In genomic region chr12:111412007-111412829, GRCh38 we compare ENCODE assay signal across 8 cellular contexts. TPM values are rescaled to one million over a fixed set of nuclear protein-coding genes. Genes with fewer than 3 reads are reported as not detected.
DNase-seq lines count a peak whose midpoint lies in the region; ATAC-seq and TF ChIP-seq lines count a peak whose summit lies in the region.

No MANE protein-coding gene starts in this region.

- no peaks in the 10 kb centered on the region for H3K27me3 Mint-ChIP-seq in T-helper 1 cell treated with Interleukin-12 subunit alpha and Interleukin-12 subunit beta and Interleukin-4 antibody, amounts not matched to agents 30 μg/mL and 1 μg/mL, for 36 hours (ENCODE audit: low read depth)
- no peaks in the 10 kb centered on the region for H3K27me3 Mint-ChIP-seq in activated B cell treated with CpG ODN at 0.5 μM for 24 hours
- H3K27me3 Mint-ChIP-seq in stimulated activated naive CD8-positive, alpha-beta T cell treated with anti-CD3 and anti-CD28 coated beads, Interleukin-15, amount 100 ng/mL, for 72 hours: no peaks in the 10 kb centered on the region

- peak; percentile 23 for ATAC-seq in activated B cell treated with CpG ODN at 0.5 μM for 24 hours (ENCODE audit: low read depth)
- peak; percentile 29 for ATAC-seq in left ventricle myocardium superior
- peak; percentile 12 for ATAC-seq in stimulated activated naive CD8-positive, alpha-beta T cell treated with anti-CD3 and anti-CD28 coated beads, Interleukin-15, amount 100 ng/mL, for 72 hours

- intact Hi-C loops in activated B cell treated with CpG ODN at 0.5 μM for 24 hours (cut with micrococcal nuclease) (loop anchor here (1.0 kb wide), 1 partner anchor 8 kb away; no protein-coding TSS in a partner anchor), left ventricle myocardium superior (cut with micrococcal nuclease) (no loop called here)

- peak overlapping the region; percentile 40 for H3K4me3 Mint-ChIP-seq in T-helper 1 cell treated with Interleukin-12 subunit alpha and Interleukin-12 subunit beta and Interleukin-4 antibody, amounts not matched to agents 30 μg/mL and 1 μg/mL, for 36 hours
- peak overlapping the region; percentile 75 for H3K4me3 Mint-ChIP-seq in activated B cell treated with CpG ODN at 0.5 μM for 24 hours
- H3K4me3 Mint-ChIP-seq in stimulated activated naive CD8-positive, alpha-beta T cell treated with anti-CD3 and anti-CD28 coated beads, Interleukin-15, amount 100 ng/mL, for 72 hours: peak overlapping the region; percentile 45 to 74

- H3K36me3 Mint-ChIP-seq in T-helper 1 cell treated with Interleukin-12 subunit alpha and Interleukin-12 subunit beta and Interleukin-4 antibody, amounts not matched to agents 30 μg/mL and 1 μg/mL, for 36 hours (ENCODE audit: low read depth): peaks cover 26% of the 10 kb centered on the region
- peaks cover 34% of the 10 kb centered on the region for H3K36me3 Mint-ChIP-seq in activated B cell treated with CpG ODN at 0.5 μM for 24 hours (ENCODE audit: low read depth)

- no peaks in the 10 kb centered on the region for H3K9me3 Mint-ChIP-seq in T-helper 1 cell treated with Interleukin-12 subunit alpha and Interleukin-12 subunit beta and Interleukin-4 antibody, amounts not matched to agents 30 μg/mL and 1 μg/mL, for 36 hours
- no peaks in the 10 kb centered on the region for H3K9me3 Mint-ChIP-seq in activated B cell treated with CpG ODN at 0.5 μM for 24 hours
- H3K9me3 Mint-ChIP-seq in stimulated activated naive CD8-positive, alpha-beta T cell treated with anti-CD3 and anti-CD28 coated beads, Interleukin-15, amount 100 ng/mL, for 72 hours: no peaks in the 10 kb centered on the region

- no peak for TF ChIP-seq CTCF in activated B cell treated with CpG ODN at 0.5 μM for 24 hours (IDR thresholded peaks at IDR 0.05)

- CTCF ChIA-PET in activated B cell treated with CpG ODN at 0.5 μM for 24 hours (lab: Charles Lee): interaction anchor here (1.2 to 3.5 kb wide), 5 partner anchors 9 to 42 kb away, joined by 3 to 28 read pairs (median 4); no protein-coding TSS in a partner anchor

- peaks cover 58% of the 10 kb centered on the region for H3K4me1 Mint-ChIP-seq in T-helper 1 cell treated with Interleukin-12 subunit alpha and Interleukin-12 subunit beta and Interleukin-4 antibody, amounts not matched to agents 30 μg/mL and 1 μg/mL, for 36 hours (ENCODE audit: low read depth)
- peaks cover 79% of the 10 kb centered on the region for H3K4me1 Mint-ChIP-seq in activated B cell treated with CpG ODN at 0.5 μM for 24 hours
- H3K4me1 Mint-ChIP-seq in stimulated activated naive CD8-positive, alpha-beta T cell treated with anti-CD3 and anti-CD28 coated beads, Interleukin-15, amount 100 ng/mL, for 72 hours: peaks cover 81% of the 10 kb centered on the region

- peak overlapping the region; percentile 78 for H3K27ac Mint-ChIP-seq in T-helper 1 cell treated with Interleukin-12 subunit alpha and Interleukin-12 subunit beta and Interleukin-4 antibody, amounts not matched to agents 30 μg/mL and 1 μg/mL, for 36 hours
- H3K27ac Mint-ChIP-seq in activated B cell treated with CpG ODN at 0.5 μM for 24 hours: peak overlapping the region; percentile 87
- H3K27ac Mint-ChIP-seq in stimulated activated naive CD8-positive, alpha-beta T cell treated with anti-CD3 and anti-CD28 coated beads, Interleukin-15, amount 100 ng/mL, for 72 hours: peak overlapping the region; percentile 59 to 87

- POLR2A ChIA-PET in activated B cell treated with CpG ODN at 0.5 μM for 24 hours (lab: Charles Lee): interaction anchor here (0.6 to 11.0 kb wide), 5 partner anchors 13 to 38 kb away, joined by 3 to 136 read pairs (median 7); no protein-coding TSS in a partner anchor

- no peak for DNase-seq in T-helper 1 cell
- no peak for DNase-seq in activated B cell treated with CpG ODN at 0.5 μM for 24 hours
- DNase-seq in left ventricle myocardium superior: peak; percentile 65
- no peak for DNase-seq in stimulated activated naive CD8-positive, alpha-beta T cell treated with anti-CD3 and anti-CD28 coated beads, Interleukin-15, amount 100 ng/mL, for 72 hours
- no peak for DNase-seq in SHP77 (lab: John Stamatoyannopoulos, UW)
- no peak for DNase-seq in islet precursor cell
- no peak for DNase-seq in NCI-H526 (lab: John Stamatoyannopoulos, UW)

RNA-seq across cellular contexts. Expression of gene SH2B3, which starts 6.5 kb away (rescaled TPM):
- 46.7 and 50.7 TPM in 2 replicates for total RNA-seq in activated B cell treated with CpG ODN at 0.5 μM for 24 hours
- total RNA-seq in left ventricle myocardium superior: 45.1 TPM

RNA-seq across cellular contexts. Expression of gene PHETA1, which starts 43.3 kb away (rescaled TPM):
- total RNA-seq in activated B cell treated with CpG ODN at 0.5 μM for 24 hours (1.6 and 2.0 TPM in 2 replicates), left ventricle myocardium superior (28.6 TPM)

Comparison
In these comparisons a context has a peak if more than half of its experiments do, and no peak if none do; other contexts are left out.
1. RNA of gene PHETA1, which starts 43.3 kb away (total RNA-seq): 28.6 TPM in left ventricle myocardium superior (single experiment); 1.6 to 2.0 TPM in activated B cell treated with CpG ODN at 0.5 μM for 24 hours; every median in the first group is over 10 times any median in the second.
2. Peak in every context shown above with its lines, with median percentiles within 50 percentile points of each other: H3K27ac Mint-ChIP-seq, H3K4me3 Mint-ChIP-seq and ATAC-seq.